ENCODE assay signal across 8 cellular contexts in the genomic region with DNA sequence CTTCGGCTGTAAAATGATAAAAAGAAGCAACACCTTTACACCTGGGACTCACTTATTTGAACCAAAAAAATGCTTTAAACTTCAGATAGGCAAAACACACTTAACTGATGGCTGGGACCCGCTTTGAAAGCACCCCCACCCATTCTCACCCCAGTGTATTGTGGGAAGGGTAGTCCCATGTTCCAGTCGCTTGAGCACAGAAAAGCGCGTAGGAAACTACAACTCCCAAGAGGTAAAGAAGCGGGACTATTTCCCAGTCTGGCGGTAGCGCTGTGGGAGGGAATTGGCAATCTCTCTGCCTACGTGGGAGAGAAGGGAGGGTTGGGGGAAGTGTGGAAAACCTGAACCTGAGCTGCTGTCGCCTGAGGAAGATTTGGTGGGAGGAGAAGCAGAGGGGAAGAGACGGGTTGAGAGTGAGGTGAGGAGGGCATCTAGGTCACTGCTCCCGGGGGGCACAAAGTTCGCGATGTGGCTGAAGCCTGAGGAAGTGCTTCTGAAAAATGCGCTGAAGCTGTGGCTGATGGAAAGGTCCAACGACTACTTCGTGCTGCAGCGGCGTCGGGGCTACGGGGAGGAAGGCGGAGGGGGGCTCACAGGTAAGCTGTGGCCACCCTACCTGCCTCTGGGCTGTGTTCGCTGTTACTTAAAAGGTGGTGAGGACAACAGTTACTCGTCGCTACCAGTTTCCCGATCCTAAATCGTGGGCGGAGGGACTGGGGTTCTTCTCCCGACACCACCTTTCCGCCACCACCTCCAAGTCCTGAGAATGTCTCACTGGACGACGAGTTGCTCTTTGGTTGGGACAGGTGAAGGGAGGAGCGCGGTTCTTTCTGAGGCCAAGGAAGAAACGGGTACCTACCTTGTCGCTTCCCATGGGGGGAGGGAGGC. TPM values are rescaled to one million over a fixed set of nuclear protein-coding genes. Genes with fewer than 3 reads are reported as not detected.
DNase-seq lines count a peak whose midpoint lies in the region; ATAC-seq, FAIRE-seq and TF ChIP-seq lines count a peak whose summit lies in the region.

A gene (plus strand): TSS at position 286 of the 888 bp plus-strand sequence. CDS start 181 bp downstream, at position 467.

- peak within 1 kb of the TSS; percentile 87 for H3K4me3 Mint-ChIP-seq in activated naive CD8-positive, alpha-beta T cell treated with anti-CD3 and anti-CD28 coated beads, Interleukin-2, amount 50 U/mL, for 24 hours

- H3K27me3 Mint-ChIP-seq in activated naive CD8-positive, alpha-beta T cell treated with anti-CD3 and anti-CD28 coated beads, Interleukin-2, amount 50 U/mL, for 24 hours, result peaks cover 29% of the 10 kb centered on the region

- no peak for FAIRE-seq in GM12891 (lab: Jason Lieb, UNC)

- no peaks in the 10 kb centered on the region for H3K9me3 Mint-ChIP-seq in activated naive CD8-positive, alpha-beta T cell treated with anti-CD3 and anti-CD28 coated beads, Interleukin-2, amount 50 U/mL, for 24 hours

- intact Hi-C loops in head of caudate nucleus (cut with DNase I), result no loop called here

- ATAC-seq in GM19438 (IDR thresholded peaks at IDR 0.05; ENCODE audit: low read depth, unreplicated experiment) (peak; percentile 95), HG03460 (IDR thresholded peaks at IDR 0.05; ENCODE audit: unreplicated experiment) (peak; percentile 88)
- ATAC-seq in activated naive CD8-positive, alpha-beta T cell treated with anti-CD3 and anti-CD28 coated beads, Interleukin-2, amount 50 U/mL, for 24 hours, result peak; percentile 77

- TF ChIP-seq POLR2A in GM12891 (IDR thresholded peaks at IDR 0.05; ENCODE audit: low read depth, low read length), result no peak

- DNase-seq in COLO668 (lab: John Stamatoyannopoulos, UW; ENCODE audit: unreplicated experiment), result peak; percentile 82
- DNase-seq in NCI-H82 treated with DMSO at 0.1 percent for 48 hours (lab: John Stamatoyannopoulos, UW; ENCODE audit: unreplicated experiment), result peak; percentile 14
- DNase-seq in activated naive CD8-positive, alpha-beta T cell treated with anti-CD3 and anti-CD28 coated beads, Interleukin-2, amount 50 U/mL, for 24 hours, result peak; percentile 8
- peak; percentile 57 to 93 (median 82) for DNase-seq in head of caudate nucleus
- DNase-seq in nucleus accumbens (lab: John Stamatoyannopoulos, UW), result peak in 55 of 56 donors; percentile 2 to 86 (median 60)
- DNase-seq in GM12891 (ENCODE audit: insufficient read length, low spot score), result no peak

- no peak within 1 kb of the TSS for H3K27ac Mint-ChIP-seq in activated naive CD8-positive, alpha-beta T cell treated with anti-CD3 and anti-CD28 coated beads, Interleukin-2, amount 50 U/mL, for 24 hours

- H3K36me3 Mint-ChIP-seq in activated naive CD8-positive, alpha-beta T cell treated with anti-CD3 and anti-CD28 coated beads, Interleukin-2, amount 50 U/mL, for 24 hours (ENCODE audit: low read depth), result no peaks in the 10 kb centered on the region

- peaks cover 7% of the 10 kb centered on the region for H3K4me1 Mint-ChIP-seq in activated naive CD8-positive, alpha-beta T cell treated with anti-CD3 and anti-CD28 coated beads, Interleukin-2, amount 50 U/mL, for 24 hours

TF ChIP-seq in GM12891, 5 proteins besides CTCF, POLR2A, EP300 and RAD21:
- TF ChIP-seq POU2F2 (IDR thresholded peaks at IDR 0.05; ENCODE audit: low read depth, low read length) (no peak), TAF1 (IDR thresholded peaks at IDR 0.05; ENCODE audit: low read depth, low read length) (no peak), PAX5 (IDR thresholded peaks at IDR 0.05; ENCODE audit: insufficient read depth, low read length, severe bottlenecking) (no peak), POLR2AphosphoS5 (IDR thresholded peaks at IDR 0.05; ENCODE audit: low read depth, low read length) (no peak), SPI1 (IDR thresholded peaks at IDR 0.05; ENCODE audit: low read depth, low read length) (no peak)

RNA-seq across cellular contexts. Expression of the gene that starts here (rescaled TPM):
- 0.04 TPM for polyA plus RNA-seq in GM12891 (2012; ENCODE audit: low read depth, missing spikeins)
